8 cellular contexts compared by ENCODE assay signal in genomic region chr1:155261401-155261887, GRCh38. TPM values are rescaled to one million over a fixed set of nuclear protein-coding genes. Genes with fewer than 3 reads are reported as not detected.
DNase-seq lines count a peak whose midpoint lies in the region; ATAC-seq and TF ChIP-seq lines count a peak whose summit lies in the region.

No MANE protein-coding gene starts in this region.

- no peaks in the 10 kb centered on the region for H3K9me3 Mint-ChIP-seq in neural crest cell

- H3K4me3 Mint-ChIP-seq in neural crest cell, result peak overlapping the region; percentile 98

- H3K27ac ChIP-seq in ectodermal cell (ENCODE audit: insufficient read depth, low read depth, low read length, poor library complexity, severe bottlenecking) (peak overlapping the region; percentile 47), foreskin keratinocyte (no peak overlapping the region)

- H3K27me3 ChIP-seq in ectodermal cell (ENCODE audit: control insufficient read depth, insufficient read depth, low read length, poor library complexity, severe bottlenecking) (no peaks in the 10 kb centered on the region), foreskin keratinocyte (no peaks in the 10 kb centered on the region)

- peaks cover 23% of the 10 kb centered on the region for H3K36me3 Mint-ChIP-seq in neural crest cell (ENCODE audit: low read depth)

- peaks cover 4% of the 10 kb centered on the region for H3K27me3 Mint-ChIP-seq in neural crest cell (ENCODE audit: low read depth)

- peak; percentile 14 for TF ChIP-seq CTCF in neural crest cell (conservative IDR thresholded peaks at IDR 0.05)
- TF ChIP-seq CTCF in foreskin keratinocyte (conservative IDR thresholded peaks at IDR 0.05), result no peak

- 3 to 4% methylated on average over 9 of the region's 9 CpGs for WGBS in ectodermal cell, 2 experiments

- H3K36me3 ChIP-seq in ectodermal cell (ENCODE audit: control insufficient read depth, insufficient read depth, low read length), result peaks cover 36% of the 10 kb centered on the region

- peak overlapping the region; percentile 88 for H3K4me3 ChIP-seq in ectodermal cell (ENCODE audit: insufficient read depth, low read depth, low read length)

- H3K9me3 ChIP-seq in ectodermal cell (ENCODE audit: control insufficient read depth, low read length), result no peaks in the 10 kb centered on the region

- H3K4me1 ChIP-seq in ectodermal cell (ENCODE audit: control insufficient read depth, insufficient read depth, low read length) (peaks cover 3% of the 10 kb centered on the region), foreskin keratinocyte (no peaks in the 10 kb centered on the region)

- peaks cover 37% of the 10 kb centered on the region for H3K4me1 Mint-ChIP-seq in neural crest cell

- ATAC-seq in foreskin keratinocyte, result no peak

- peak overlapping the region; percentile 91 for H3K27ac Mint-ChIP-seq in neural crest cell (ENCODE audit: unreplicated experiment)

- DNase-seq in stimulated activated CD4-positive, alpha-beta T cell treated with anti-CD3 and anti-CD28 coated beads, Interleukin-1b, Interleukin-23, amount 100 ng/mL, for 48 hours, result peak; percentile 49
- DNase-seq in stimulated activated CD4-positive, alpha-beta T cell treated with anti-CD3 and anti-CD28 coated beads, Interleukin-2, amount 100 ng/mL, for 24 hours, result no peak
- peak; percentile 55 for DNase-seq in NCI-H69 (lab: John Stamatoyannopoulos, UW)
- DNase-seq in neural crest cell (ENCODE audit: low read depth, low spot score), result no peak
- no peak for DNase-seq in NCI-H2107 treated with DMSO at 0.1 percent for 48 hours (lab: John Stamatoyannopoulos, UW; ENCODE audit: unreplicated experiment)
- DNase-seq in activated gamma-delta T cell treated with Interleukin-2 at 50 U/mL for 16 hours, result no peak
- DNase-seq in foreskin keratinocyte, result no peak

RNA-seq across cellular contexts. Expression of gene SCAMP3, which starts 0.7 kb away (rescaled TPM):
- 69.2 TPM for polyA plus RNA-seq in ectodermal cell (2013, experiment 1 of 4)
- polyA plus RNA-seq in ectodermal cell (2013, experiment 2 of 4), result 64.4 TPM
- polyA plus RNA-seq in ectodermal cell (2013, experiment 3 of 4), result 59.6 TPM
- polyA plus RNA-seq in ectodermal cell (2013, experiment 4 of 4), result 69.8 TPM
- total RNA-seq in neural crest cell (68.9 and 75.3 TPM in 2 replicates), foreskin keratinocyte (46.0 and 53.4 TPM in 2 replicates)
- 83.3 and 85.4 TPM in 2 replicates for polyA plus RNA-seq in foreskin keratinocyte

RNA-seq across cellular contexts. Expression of gene ENTREP3, which starts 6.2 kb away (rescaled TPM):
- polyA plus RNA-seq in ectodermal cell (2013, experiment 1 of 4), result 74.1 TPM
- polyA plus RNA-seq in ectodermal cell (2013, experiment 2 of 4), result 65.2 TPM
- 54.0 TPM for polyA plus RNA-seq in ectodermal cell (2013, experiment 3 of 4)
- polyA plus RNA-seq in ectodermal cell (2013, experiment 4 of 4), result 57.0 TPM
- 93.1 and 94.3 TPM in 2 replicates for total RNA-seq in neural crest cell
- 23.4 and 23.6 TPM in 2 replicates for total RNA-seq in foreskin keratinocyte
- 40.0 and 44.8 TPM in 2 replicates for polyA plus RNA-seq in foreskin keratinocyte

RNA-seq across cellular contexts. Expression of gene CLK2, which starts 11.9 kb away (rescaled TPM):
- polyA plus RNA-seq in ectodermal cell (2013, experiment 1 of 4), result 91.6 TPM
- polyA plus RNA-seq in ectodermal cell (2013, experiment 2 of 4), result 87.6 TPM
- polyA plus RNA-seq in ectodermal cell (2013, experiment 3 of 4), result 75.9 TPM
- 89.8 TPM for polyA plus RNA-seq in ectodermal cell (2013, experiment 4 of 4)
- total RNA-seq in neural crest cell (101 and 104 TPM in 2 replicates), foreskin keratinocyte (31.5 and 34.0 TPM in 2 replicates)
- 25.5 and 28.3 TPM in 2 replicates for polyA plus RNA-seq in foreskin keratinocyte

RNA-seq across cellular contexts. Expression of gene HCN3, which starts 15.8 kb away (rescaled TPM):
- 4.9 TPM for polyA plus RNA-seq in ectodermal cell (2013, experiment 1 of 4)
- polyA plus RNA-seq in ectodermal cell (2013, experiment 2 of 4), result 4.7 TPM
- 4.5 TPM for polyA plus RNA-seq in ectodermal cell (2013, experiment 3 of 4)
- polyA plus RNA-seq in ectodermal cell (2013, experiment 4 of 4), result 6.8 TPM
- total RNA-seq in neural crest cell (20.8 and 22.4 TPM in 2 replicates), foreskin keratinocyte (2.2 and 3.4 TPM in 2 replicates)
- 2.3 and 2.4 TPM in 2 replicates for polyA plus RNA-seq in foreskin keratinocyte

RNA-seq across cellular contexts. Expression of gene PKLR, which starts 39.8 kb away (rescaled TPM):
- 0.59 TPM for polyA plus RNA-seq in ectodermal cell (2013, experiment 1 of 4)
- polyA plus RNA-seq in ectodermal cell (2013, experiment 2 of 4), result 0.41 TPM
- polyA plus RNA-seq in ectodermal cell (2013, experiment 3 of 4), result 0.48 TPM
- 0.36 TPM for polyA plus RNA-seq in ectodermal cell (2013, experiment 4 of 4)
- total RNA-seq in neural crest cell (not detected in 2 replicates), foreskin keratinocyte (0.03 and 0.14 TPM in 2 replicates)
- 0.07 and 0.08 TPM in 2 replicates for polyA plus RNA-seq in foreskin keratinocyte

Comparison
In these comparisons a context has a peak if more than half of its experiments do, and no peak if none do; other contexts are left out.
1. DNase-seq: peak in stimulated activated CD4-positive, alpha-beta T cell treated with anti-CD3 and anti-CD28 coated beads, Interleukin-1b, Interleukin-23, amount 100 ng/mL, for 48 hours (single experiment) and NCI-H69 (single experiment); none in stimulated activated CD4-positive, alpha-beta T cell treated with anti-CD3 and anti-CD28 coated beads, Interleukin-2, amount 100 ng/mL, for 24 hours (0 of 2), neural crest cell (single experiment), NCI-H2107 treated with DMSO at 0.1 percent for 48 hours (single experiment), activated gamma-delta T cell treated with Interleukin-2 at 50 U/mL for 16 hours (single experiment) and foreskin keratinocyte (0 of 2).